12 cellular contexts compared by ENCODE assay signal in genomic region chr5:168135897-168136296, GRCh38.
A peak's percentile ranks its signal among the peaks of the same experiment; 100 is the strongest.
DNase-seq lines count a peak whose midpoint lies in the region; ATAC-seq and TF ChIP-seq lines count a peak whose summit lies in the region.
"Had no signal": no experiment of that assay in that cellular context is flagged by ENCODE, and none has a peak within 500 bp of the region (broad histone marks: within the 10 kb centered on the region; RNA-seq: fewer than 3 reads in every experiment).

No MANE protein-coding gene starts in this region.

- no peaks in the 10 kb centered on the region for H3K4me1 ChIP-seq in mucosa of descending colon (ENCODE audit: low read depth)

- H3K4me3 ChIP-seq in GM06990 (replicated peaks; ENCODE audit: low read depth, low read length) (no peak overlapping the region), mucosa of descending colon (no peak overlapping the region)
- H3K4me3 ChIP-seq: smooth muscle cell had no signal

- no peaks in the 10 kb centered on the region for H3K9me3 ChIP-seq in mucosa of descending colon

- H3K36me3 ChIP-seq in GM06990 (ENCODE audit: control insufficient read depth, insufficient read depth, low read length) = no peaks in the 10 kb centered on the region
- H3K36me3 ChIP-seq in mucosa of descending colon (ENCODE audit: low read depth) = no peaks in the 10 kb centered on the region

- ATAC-seq in HG02571 (IDR thresholded peaks at IDR 0.05; ENCODE audit: unreplicated experiment) = peak; percentile 96
- ATAC-seq in HG03280 (IDR thresholded peaks at IDR 0.05; ENCODE audit: unreplicated experiment) = peak; percentile 98
- ATAC-seq in mucosa of descending colon = no peak

- no peak overlapping the region for H3K27ac Mint-ChIP-seq in osteocyte (ENCODE audit: unreplicated experiment)
- H3K27ac Mint-ChIP-seq: naive B cell; T-helper 1 cell treated with Interleukin-12 subunit alpha and Interleukin-12 subunit beta and Interleukin-4 antibody, amounts not matched to agents 30 μg/mL and 1 μg/mL, for 36 hours had no signal

- no peaks in the 10 kb centered on the region for H3K36me3 Mint-ChIP-seq in osteocyte (ENCODE audit: unreplicated experiment)
- H3K36me3 Mint-ChIP-seq: naive B cell had no signal

- H3K4me3 Mint-ChIP-seq in osteocyte (ENCODE audit: unreplicated experiment) = no peak overlapping the region
- H3K4me3 Mint-ChIP-seq: naive B cell; T-helper 1 cell treated with Interleukin-12 subunit alpha and Interleukin-12 subunit beta and Interleukin-4 antibody, amounts not matched to agents 30 μg/mL and 1 μg/mL, for 36 hours had no signal

- peaks cover 8% of the 10 kb centered on the region for H3K4me1 Mint-ChIP-seq in osteocyte (ENCODE audit: unreplicated experiment)
- H3K4me1 Mint-ChIP-seq: naive B cell had no signal

- H3K27me3 ChIP-seq in GM06990 (replicated peaks; ENCODE audit: control insufficient read depth, insufficient read depth, low read length) = no peaks in the 10 kb centered on the region

- DNase-seq in GM06990 (ENCODE audit: extremely low read depth, insufficient read length) (peak; percentile 69), GM19238 (ENCODE audit: insufficient read length, low spot score) (peak; percentile 23), DMS 273 (lab: John Stamatoyannopoulos, UW; ENCODE audit: unreplicated experiment) (no peak), osteocyte (ENCODE audit: extremely low spot score, unreplicated experiment) (no peak), mucosa of descending colon (no peak), HuH-7 (ENCODE audit: low spot score) (no peak)
- DNase-seq: EL, naive B cell had no signal

- H3K9me3 Mint-ChIP-seq in osteocyte (ENCODE audit: unreplicated experiment) = no peaks in the 10 kb centered on the region
- H3K9me3 Mint-ChIP-seq: T-helper 1 cell treated with Interleukin-12 subunit alpha and Interleukin-12 subunit beta and Interleukin-4 antibody, amounts not matched to agents 30 μg/mL and 1 μg/mL, for 36 hours had no signal

- peaks cover 2% of the 10 kb centered on the region for H3K27me3 Mint-ChIP-seq in osteocyte (ENCODE audit: unreplicated experiment)
- H3K27me3 Mint-ChIP-seq: naive B cell had no signal

- intact Hi-C loops in mucosa of descending colon (cut with DNase I, micrococcal nuclease) = no loop called here

- TF ChIP-seq CTCF in GM06990 (IDR thresholded peaks at IDR 0.05; ENCODE audit: insufficient read depth, low read length, poor library complexity, severe bottlenecking) = no peak
- TF ChIP-seq CTCF in osteocyte (IDR thresholded peaks at IDR 0.05) = no peak
- TF ChIP-seq CTCF in mucosa of descending colon (IDR thresholded peaks at IDR 0.05) = no peak

Comparison
In these comparisons a context has a peak if more than half of its experiments do, and no peak if none do; other contexts are left out.
1. DNase-seq: peak in GM06990 (single experiment) and GM19238 (single experiment); none in DMS 273 (single experiment), osteocyte (single experiment), mucosa of descending colon (0 of 3) and HuH-7 (single experiment).